ENCODE assay signal across 1 cellular context in the genomic region with DNA sequence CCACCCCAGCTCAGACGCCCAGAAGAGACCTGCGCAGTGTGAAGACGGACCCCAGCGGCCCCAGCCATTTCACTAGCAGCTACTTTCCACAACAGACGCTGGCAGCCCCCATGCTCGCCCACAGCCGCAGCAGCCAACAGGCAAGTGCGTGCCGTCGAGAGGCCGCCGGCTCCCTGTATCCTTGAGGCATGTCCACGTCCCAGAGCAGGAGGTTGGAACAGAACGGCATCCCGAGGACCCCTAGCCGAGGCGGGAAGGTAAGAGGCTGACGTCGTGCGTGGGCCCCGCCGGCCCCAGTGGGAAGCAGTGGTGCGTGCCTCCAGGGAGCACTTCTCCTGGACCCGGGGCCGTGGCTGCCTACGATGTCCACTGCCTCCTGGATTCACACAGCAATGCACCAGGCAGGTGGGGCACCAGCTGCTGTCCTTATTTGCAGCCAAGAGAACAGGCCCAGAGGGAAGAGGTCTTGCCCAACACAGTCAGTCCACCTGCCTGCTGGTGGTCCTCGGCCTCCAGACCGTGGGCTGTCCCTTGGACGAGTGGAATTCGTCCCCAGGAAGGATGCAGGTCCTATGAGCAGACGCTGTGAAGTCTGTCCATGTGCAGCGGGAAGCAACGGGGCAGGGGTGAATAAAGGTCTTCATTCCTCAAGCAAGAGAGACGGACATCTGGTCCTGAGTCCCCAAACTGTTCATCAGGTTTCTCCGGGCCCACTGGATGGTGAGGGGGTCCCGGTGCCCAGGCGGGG.
TF ChIP-seq lines count a peak whose summit lies in the region.

No MANE protein-coding gene starts in this region.

TF ChIP-seq in GM12878, 131 proteins besides CTCF, POLR2A, EP300 and RAD21:
- TF ChIP-seq KDM1A (IDR thresholded peaks at IDR 0.05; ENCODE audit: borderline replicate concordance) (no peak), TAF1 (IDR thresholded peaks at IDR 0.05; ENCODE audit: borderline replicate concordance, low read depth, low read length) (no peak), RAD51 (IDR thresholded peaks at IDR 0.05) (no peak), SIX5 (IDR thresholded peaks at IDR 0.05; ENCODE audit: low read depth, low read length, severe bottlenecking) (no peak), GABPA (IDR thresholded peaks at IDR 0.05; ENCODE audit: low read depth) (no peak), SMAD1 (IDR thresholded peaks at IDR 0.05; ENCODE audit: low read depth, partially characterized antibody) (no peak), YBX1 (IDR thresholded peaks at IDR 0.05) (no peak), MTA3 (IDR thresholded peaks at IDR 0.05; ENCODE audit: borderline replicate concordance, low read length) (no peak), TBL1XR1 (IDR thresholded peaks at IDR 0.05; ENCODE audit: low read depth, low read length) (no peak), EZH2 (IDR thresholded peaks at IDR 0.05; ENCODE audit: borderline replicate concordance, control insufficient read depth, low read depth, low read length) (no peak), RBBP5 (conservative IDR thresholded peaks at IDR 0.05) (no peak), TCF12 (IDR thresholded peaks at IDR 0.05; ENCODE audit: low read depth, low read length) (no peak), YY1 (IDR thresholded peaks at IDR 0.05; ENCODE audit: low read depth, low read length) (no peak), SUPT20H (IDR thresholded peaks at IDR 0.05; ENCODE audit: borderline replicate concordance, control insufficient read depth, low read depth, low read length) (no peak), GATAD2B (conservative IDR thresholded peaks at IDR 0.05; ENCODE audit: low read depth) (no peak), ZNF24 (IDR thresholded peaks at IDR 0.05) (no peak)
- TF ChIP-seq, protein P1, sequence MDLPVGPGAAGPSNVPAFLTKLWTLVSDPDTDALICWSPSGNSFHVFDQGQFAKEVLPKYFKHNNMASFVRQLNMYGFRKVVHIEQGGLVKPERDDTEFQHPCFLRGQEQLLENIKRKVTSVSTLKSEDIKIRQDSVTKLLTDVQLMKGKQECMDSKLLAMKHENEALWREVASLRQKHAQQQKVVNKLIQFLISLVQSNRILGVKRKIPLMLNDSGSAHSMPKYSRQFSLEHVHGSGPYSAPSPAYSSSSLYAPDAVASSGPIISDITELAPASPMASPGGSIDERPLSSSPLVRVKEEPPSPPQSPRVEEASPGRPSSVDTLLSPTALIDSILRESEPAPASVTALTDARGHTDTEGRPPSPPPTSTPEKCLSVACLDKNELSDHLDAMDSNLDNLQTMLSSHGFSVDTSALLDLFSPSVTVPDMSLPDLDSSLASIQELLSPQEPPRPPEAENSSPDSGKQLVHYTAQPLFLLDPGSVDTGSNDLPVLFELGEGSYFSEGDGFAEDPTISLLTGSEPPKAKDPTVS (IDR thresholded peaks at IDR 0.05; ENCODE audit: low read depth, low read length), result no peak
- TF ChIP-seq, protein P2, sequence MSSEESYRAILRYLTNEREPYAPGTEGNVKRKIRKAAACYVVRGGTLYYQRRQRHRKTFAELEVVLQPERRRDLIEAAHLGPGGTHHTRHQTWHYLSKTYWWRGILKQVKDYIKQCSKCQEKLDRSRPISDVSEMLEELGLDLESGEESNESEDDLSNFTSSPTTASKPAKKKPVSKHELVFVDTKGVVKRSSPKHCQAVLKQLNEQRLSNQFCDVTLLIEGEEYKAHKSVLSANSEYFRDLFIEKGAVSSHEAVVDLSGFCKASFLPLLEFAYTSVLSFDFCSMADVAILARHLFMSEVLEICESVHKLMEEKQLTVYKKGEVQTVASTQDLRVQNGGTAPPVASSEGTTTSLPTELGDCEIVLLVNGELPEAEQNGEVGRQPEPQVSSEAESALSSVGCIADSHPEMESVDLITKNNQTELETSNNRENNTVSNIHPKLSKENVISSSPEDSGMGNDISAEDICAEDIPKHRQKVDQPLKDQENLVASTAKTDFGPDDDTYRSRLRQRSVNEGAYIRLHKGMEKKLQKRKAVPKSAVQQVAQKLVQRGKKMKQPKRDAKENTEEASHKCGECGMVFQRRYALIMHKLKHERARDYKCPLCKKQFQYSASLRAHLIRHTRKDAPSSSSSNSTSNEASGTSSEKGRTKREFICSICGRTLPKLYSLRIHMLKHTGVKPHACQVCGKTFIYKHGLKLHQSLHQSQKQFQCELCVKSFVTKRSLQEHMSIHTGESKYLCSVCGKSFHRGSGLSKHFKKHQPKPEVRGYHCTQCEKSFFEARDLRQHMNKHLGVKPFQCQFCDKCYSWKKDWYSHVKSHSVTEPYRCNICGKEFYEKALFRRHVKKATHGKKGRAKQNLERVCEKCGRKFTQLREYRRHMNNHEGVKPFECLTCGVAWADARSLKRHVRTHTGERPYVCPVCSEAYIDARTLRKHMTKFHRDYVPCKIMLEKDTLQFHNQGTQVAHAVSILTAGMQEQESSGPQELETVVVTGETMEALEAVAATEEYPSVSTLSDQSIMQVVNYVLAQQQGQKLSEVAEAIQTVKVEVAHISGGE (CRISPR knock-in tag; IDR thresholded peaks at IDR 0.05), result no peak
- TF ChIP-seq, protein P3, sequence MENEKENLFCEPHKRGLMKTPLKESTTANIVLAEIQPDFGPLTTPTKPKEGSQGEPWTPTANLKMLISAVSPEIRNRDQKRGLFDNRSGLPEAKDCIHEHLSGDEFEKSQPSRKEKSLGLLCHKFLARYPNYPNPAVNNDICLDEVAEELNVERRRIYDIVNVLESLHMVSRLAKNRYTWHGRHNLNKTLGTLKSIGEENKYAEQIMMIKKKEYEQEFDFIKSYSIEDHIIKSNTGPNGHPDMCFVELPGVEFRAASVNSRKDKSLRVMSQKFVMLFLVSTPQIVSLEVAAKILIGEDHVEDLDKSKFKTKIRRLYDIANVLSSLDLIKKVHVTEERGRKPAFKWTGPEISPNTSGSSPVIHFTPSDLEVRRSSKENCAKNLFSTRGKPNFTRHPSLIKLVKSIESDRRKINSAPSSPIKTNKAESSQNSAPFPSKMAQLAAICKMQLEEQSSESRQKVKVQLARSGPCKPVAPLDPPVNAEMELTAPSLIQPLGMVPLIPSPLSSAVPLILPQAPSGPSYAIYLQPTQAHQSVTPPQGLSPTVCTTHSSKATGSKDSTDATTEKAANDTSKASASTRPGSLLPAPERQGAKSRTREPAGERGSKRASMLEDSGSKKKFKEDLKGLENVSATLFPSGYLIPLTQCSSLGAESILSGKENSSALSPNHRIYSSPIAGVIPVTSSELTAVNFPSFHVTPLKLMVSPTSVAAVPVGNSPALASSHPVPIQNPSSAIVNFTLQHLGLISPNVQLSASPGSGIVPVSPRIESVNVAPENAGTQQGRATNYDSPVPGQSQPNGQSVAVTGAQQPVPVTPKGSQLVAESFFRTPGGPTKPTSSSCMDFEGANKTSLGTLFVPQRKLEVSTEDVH (IDR thresholded peaks at IDR 0.05; ENCODE audit: low read depth, partially characterized antibody), result no peak
- TF ChIP-seq, protein P4, sequence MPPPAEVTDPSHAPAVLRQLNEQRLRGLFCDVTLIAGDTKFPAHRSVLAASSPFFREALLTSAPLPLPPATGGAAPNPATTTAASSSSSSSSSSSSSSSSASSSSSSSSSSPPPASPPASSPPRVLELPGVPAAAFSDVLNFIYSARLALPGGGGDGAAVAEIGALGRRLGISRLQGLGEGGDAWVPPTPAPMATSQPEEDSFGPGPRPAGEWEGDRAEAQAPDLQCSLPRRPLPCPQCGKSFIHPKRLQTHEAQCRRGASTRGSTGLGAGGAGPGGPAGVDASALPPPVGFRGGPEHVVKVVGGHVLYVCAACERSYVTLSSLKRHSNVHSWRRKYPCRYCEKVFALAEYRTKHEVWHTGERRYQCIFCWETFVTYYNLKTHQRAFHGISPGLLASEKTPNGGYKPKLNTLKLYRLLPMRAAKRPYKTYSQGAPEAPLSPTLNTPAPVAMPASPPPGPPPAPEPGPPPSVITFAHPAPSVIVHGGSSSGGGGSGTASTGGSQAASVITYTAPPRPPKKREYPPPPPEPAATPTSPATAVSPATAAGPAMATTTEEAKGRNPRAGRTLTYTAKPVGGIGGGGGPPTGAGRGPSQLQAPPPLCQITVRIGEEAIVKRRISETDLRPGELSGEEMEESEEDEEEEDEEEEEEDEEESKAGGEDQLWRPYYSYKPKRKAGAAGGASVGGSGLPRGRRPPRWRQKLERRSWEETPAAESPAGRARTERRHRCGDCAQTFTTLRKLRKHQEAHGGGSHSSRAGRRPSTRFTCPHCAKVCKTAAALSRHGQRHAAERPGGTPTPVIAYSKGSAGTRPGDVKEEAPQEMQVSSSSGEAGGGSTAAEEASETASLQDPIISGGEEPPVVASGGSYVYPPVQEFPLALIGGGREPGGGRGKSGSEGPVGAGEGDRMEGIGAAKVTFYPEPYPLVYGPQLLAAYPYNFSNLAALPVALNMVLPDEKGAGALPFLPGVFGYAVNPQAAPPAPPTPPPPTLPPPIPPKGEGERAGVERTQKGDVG (CRISPR knock-in tag; IDR thresholded peaks at IDR 0.05), result no peak
